In genomic region chr9:35374910-35375309, GRCh38 we compare ENCODE assay signal across 31 cellular contexts.
"Had no signal": no experiment of that assay in that cellular context is flagged by ENCODE, and none has a peak within 500 bp of the region (broad histone marks: within the 10 kb centered on the region; RNA-seq: fewer than 3 reads in every experiment).

No MANE protein-coding gene starts in this region.

- H3K27ac ChIP-seq: ascending aorta, cardiac muscle cell, WERI-Rb-1 had no signal

- H3K4me3 ChIP-seq: ascending aorta, cardiac muscle cell had no signal

- H3K4me1 ChIP-seq: ascending aorta had no signal

- H3K36me3 ChIP-seq: cardiac muscle cell had no signal

- ATAC-seq: activated CD4-positive, alpha-beta T cell treated with anti-CD3 and anti-CD28 coated beads for 36 hours; activated CD4-positive, CD25-positive, alpha-beta regulatory T cell treated with anti-CD3 and anti-CD28 coated beads, Interleukin-2, amount 50 U/mL, for 24 hours; activated CD8-positive, alpha-beta memory T cell treated with anti-CD3 and anti-CD28 coated beads, Interleukin-2, amount 10 ng/mL, durations not matched to agents 7 days and 5 days; activated CD8-positive, alpha-beta T cell treated with anti-CD3 and anti-CD28 coated beads, Interleukin-2, amount 10 ng/mL, durations not matched to agents 7 days and 5 days; activated naive CD8-positive, alpha-beta T cell treated with anti-CD3 and anti-CD28 coated beads, Interleukin-2, amount 50 U/mL, for 24 hours; WTC11 had no signal

- H3K9me3 ChIP-seq: ascending aorta had no signal

- DNase-seq: activated CD4-positive, alpha-beta memory T cell treated with anti-CD3 and anti-CD28 coated beads, Interleukin-2, amount 10 ng/mL, durations not matched to agents 7 days and 5 days; activated CD4-positive, alpha-beta T cell treated with anti-CD3 and anti-CD28 coated beads for 1 hour; activated CD4-positive, alpha-beta T cell treated with anti-CD3 and anti-CD28 coated beads for 36 hours; activated CD4-positive, alpha-beta T cell treated with anti-CD3 and anti-CD28 coated beads for 48 hours; activated CD4-positive, alpha-beta T cell treated with anti-CD3 and anti-CD28 coated beads, Interleukin-2, amount 10 ng/mL, durations not matched to agents 7 days and 5 days; activated CD4-positive, alpha-beta T cell treated with anti-CD3 and anti-CD28 coated beads, Interleukin-2, amount 50 U/mL, for 48 hours; activated CD4-positive, CD25-positive, alpha-beta regulatory T cell; activated CD8-positive, alpha-beta memory T cell treated with anti-CD3 and anti-CD28 coated beads for 24 hours; activated CD8-positive, alpha-beta memory T cell treated with anti-CD3 and anti-CD28 coated beads, Interleukin-2, amount 10 ng/mL, durations not matched to agents 7 days and 5 days; activated CD8-positive, alpha-beta memory T cell treated with anti-CD3 and anti-CD28 coated beads, Interleukin-2, amount 50 U/mL, for 48 hours; activated CD8-positive, alpha-beta T cell treated with anti-CD3 and anti-CD28 coated beads, Interleukin-2, amount 10 ng/mL, durations not matched to agents 7 days and 5 days; activated effector memory CD4-positive, alpha-beta T cell treated with Interleukin-2 at 50 U/mL for 16 hours; activated gamma-delta T cell; activated naive CD4-positive, alpha-beta T cell treated with anti-CD3 and anti-CD28 coated beads, Interleukin-2, amount 10 ng/mL, durations not matched to agents 7 days and 5 days; activated naive CD4-positive, alpha-beta T cell treated with Interleukin-2 at 50 U/mL for 16 hours; activated naive CD8-positive, alpha-beta T cell treated with anti-CD3 and anti-CD28 coated beads, Interleukin-2, amount 10 ng/mL, durations not matched to agents 7 days and 5 days; activated naive CD8-positive, alpha-beta T cell treated with anti-CD3 and anti-CD28 coated beads, Interleukin-2, amount 50 U/mL, for 24 hours; activated T-cell treated with anti-CD3 and anti-CD28 coated beads, Interleukin-2, amount 50 U/mL, for 24 hours; activated T-cell treated with anti-CD3 and anti-CD28 coated beads, Interleukin-2, amount 50 U/mL, for 48 hours; amygdala; anterior cingulate cortex; caudate nucleus; cerebellar nuclear complex; T-helper 1 cell; T-helper 2 cell; T-helper 9 cell; WERI-Rb-1 had no signal

- H3K27me3 ChIP-seq: ascending aorta, cardiac muscle cell had no signal
